7 cellular contexts compared by ENCODE assay signal in genomic region chr11:59283825-59284772, GRCh38.
DNase-seq lines count a peak whose midpoint lies in the region; ATAC-seq, FAIRE-seq and TF ChIP-seq lines count a peak whose summit lies in the region.

No MANE protein-coding gene starts in this region.

- peak overlapping the region; percentile 9; the same call in 1 of the 2 replicates for H2AFZ ChIP-seq in KMS-11 (ENCODE audit: low read depth)
- H2AFZ ChIP-seq in astrocyte (ENCODE audit: low read depth, low read length): no peak overlapping the region

- no peak overlapping the region for H3K4me2 ChIP-seq in KMS-11
- no peak overlapping the region for H3K4me2 ChIP-seq in astrocyte (ENCODE audit: low read length)

- DNase-seq in GM10266 (ENCODE audit: extremely low spot score) (peak; percentile 59), SK-N-DZ (ENCODE audit: low spot score) (peak; percentile 38), astrocyte (ENCODE audit: low read depth) (peak; percentile 9), iPS-NIHi11 (ENCODE audit: low spot score) (peak; percentile 62)
- DNase-seq in stimulated activated CD4-positive, alpha-beta T cell treated with anti-CD3 and anti-CD28 coated beads, Interleukin-2, amount 100 ng/mL, for 4 hours (ENCODE audit: low read depth): peak; percentile 21

- H3K4me1 Mint-ChIP-seq in astrocyte (ENCODE audit: low read depth, unreplicated experiment): no peaks in the 10 kb centered on the region

- no peaks in the 10 kb centered on the region for H3K9me3 ChIP-seq in astrocyte (ENCODE audit: insufficient read depth, low read depth, low read length)

- H3K36me3 Mint-ChIP-seq in astrocyte (ENCODE audit: low read depth, unreplicated experiment): no peaks in the 10 kb centered on the region

- H3K4me3 ChIP-seq in KMS-11 (IDR thresholded peaks at IDR 0.05; ENCODE audit: insufficient read depth, low read depth, low read length): no peak overlapping the region
- H3K4me3 ChIP-seq in astrocyte (ENCODE audit: insufficient read depth, low read depth, low read length): no peak overlapping the region

- H3K79me2 ChIP-seq in KMS-11 (ENCODE audit: insufficient read depth, low read depth) (no peaks in the 10 kb centered on the region), astrocyte (ENCODE audit: insufficient read depth, low read length) (no peaks in the 10 kb centered on the region)

- peak; percentile 66 for FAIRE-seq in astrocyte (lab: Jason Lieb, UNC)

- H4K20me1 ChIP-seq in KMS-11 (ENCODE audit: insufficient read depth) (no peaks in the 10 kb centered on the region), astrocyte (ENCODE audit: insufficient read depth, low read length) (no peaks in the 10 kb centered on the region)

- no peak overlapping the region for H3K27ac ChIP-seq in KMS-11
- no peak overlapping the region for H3K27ac ChIP-seq in astrocyte (ENCODE audit: low read depth, low read length)

- H3K9me3 Mint-ChIP-seq in astrocyte (ENCODE audit: unreplicated experiment): peaks cover 2% of the 10 kb centered on the region

- peak; percentile 83 for TF ChIP-seq CTCF in GM10266 (IDR thresholded peaks at IDR 0.05; ENCODE audit: control insufficient read depth, insufficient read depth, low read depth, missing control alignments)
- peak; percentile 87 for TF ChIP-seq CTCF in KMS-11 (conservative IDR thresholded peaks at IDR 0.05; ENCODE audit: low read depth, low read length)
- TF ChIP-seq CTCF in astrocyte (IDR thresholded peaks at IDR 0.05; ENCODE audit: insufficient read depth, low read depth, low read length): peak; percentile 80

- H3K27me3 ChIP-seq in KMS-11 (ENCODE audit: insufficient read depth, low read depth): no peaks in the 10 kb centered on the region
- H3K27me3 ChIP-seq in astrocyte (ENCODE audit: insufficient read depth, low read length): peaks cover 11% of the 10 kb centered on the region

- H3K4me3 Mint-ChIP-seq in astrocyte (ENCODE audit: unreplicated experiment): no peak overlapping the region

- H3K36me3 ChIP-seq in KMS-11 (ENCODE audit: insufficient read depth) (no peaks in the 10 kb centered on the region), astrocyte (ENCODE audit: insufficient read depth, low read length) (no peaks in the 10 kb centered on the region)

- H3K9ac ChIP-seq in KMS-11 (no peak overlapping the region), astrocyte (ENCODE audit: low read length) (no peak overlapping the region)

- H3K27me3 Mint-ChIP-seq in astrocyte (ENCODE audit: low read depth, unreplicated experiment): peaks cover 23% of the 10 kb centered on the region

- no peaks in the 10 kb centered on the region for H3K4me1 ChIP-seq in KMS-11 (ENCODE audit: low read depth, poor library complexity, severe bottlenecking)
- H3K4me1 ChIP-seq in astrocyte (ENCODE audit: insufficient read depth, low read length): no peaks in the 10 kb centered on the region

- H3K27ac Mint-ChIP-seq in astrocyte (ENCODE audit: unreplicated experiment): no peak overlapping the region

- ATAC-seq in GM21786 (IDR thresholded peaks at IDR 0.05; ENCODE audit: unreplicated experiment): peak; percentile 68

Comparison
In these comparisons a context has a peak if more than half of its experiments do, and no peak if none do; other contexts are left out.
1. DNase-seq: peak in every context shown above with its lines; median percentile 62 in iPS-NIHi11; 59 in GM10266; 38 in SK-N-DZ; 21 in stimulated activated CD4-positive, alpha-beta T cell treated with anti-CD3 and anti-CD28 coated beads, Interleukin-2, amount 100 ng/mL, for 4 hours; 9 in astrocyte.